ENCODE assay signal across 8 cellular contexts in the genomic region with DNA sequence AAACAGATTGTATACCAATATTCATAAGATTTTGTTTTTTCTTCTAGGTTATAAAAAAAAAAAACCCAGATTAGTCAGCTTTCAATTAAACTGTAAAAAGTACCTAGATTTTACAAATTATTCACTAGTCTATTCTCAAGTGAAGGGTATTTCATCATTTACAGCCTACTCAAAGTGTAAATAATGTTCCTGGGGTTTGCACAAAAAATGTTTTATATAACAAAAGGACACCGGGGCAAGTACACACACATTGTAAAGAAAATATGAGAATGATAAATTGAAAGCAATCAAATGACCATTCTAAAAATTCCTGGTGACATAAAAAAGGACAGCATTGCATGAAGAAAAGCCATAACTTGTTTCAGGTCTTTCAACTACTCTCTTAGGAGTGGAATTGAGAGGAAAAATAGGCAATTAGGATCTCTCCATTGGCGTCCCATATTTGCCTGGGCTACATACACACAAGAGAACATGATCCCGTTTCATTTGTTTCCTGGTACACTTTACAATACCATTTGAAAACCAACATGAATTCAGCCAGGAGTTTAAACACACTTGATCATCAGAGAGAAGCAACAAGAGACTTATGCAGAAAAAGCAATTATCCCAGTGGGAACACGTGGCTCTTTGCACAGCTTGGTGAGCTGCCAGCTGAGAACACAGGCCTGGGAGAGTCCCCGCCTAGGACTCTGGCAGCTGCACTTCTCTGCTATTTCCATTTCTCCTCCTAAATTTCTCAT.
DNase-seq lines count a peak whose midpoint lies in the region; ATAC-seq and TF ChIP-seq lines count a peak whose summit lies in the region.

No MANE protein-coding gene starts in this region.

- no peaks in the 10 kb centered on the region for H3K9me2 ChIP-seq in GM23338 (ENCODE audit: insufficient read depth)
- H3K9me2 ChIP-seq in OCI-LY7 (ENCODE audit: insufficient read depth, low read length): no peaks in the 10 kb centered on the region

- H2AFZ ChIP-seq in GM23338: no peak overlapping the region
- H2AFZ ChIP-seq in OCI-LY7 (ENCODE audit: low read length): no peak overlapping the region

- no TSS peak for BruUV-seq in OCI-LY7 (replicated peaks; lab: Mats Ljungman, UMichigan)

- CTCF ChIA-PET in OCI-LY7 (lab: Charles Lee; ENCODE audit: unreplicated experiment): no interaction called here

- H3K4me1 ChIP-seq in GM23338 (ENCODE audit: insufficient read depth) (peaks cover 30% of the 10 kb centered on the region), OCI-LY7 (ENCODE audit: insufficient read depth, low read length, poor library complexity, severe bottlenecking) (no peaks in the 10 kb centered on the region)

- H3K27me3 Mint-ChIP-seq in GM23338 (ENCODE audit: insufficient read depth, low read depth, poor library complexity): no peaks in the 10 kb centered on the region

- H3K36me3 ChIP-seq in GM23338 (ENCODE audit: insufficient read depth): no peaks in the 10 kb centered on the region
- H3K36me3 ChIP-seq in OCI-LY7 (ENCODE audit: insufficient read depth, low read length): no peaks in the 10 kb centered on the region

- H3K4me3 Mint-ChIP-seq in GM23338: no peak overlapping the region

- H3K4me3 ChIP-seq in GM23338 (no peak overlapping the region), retinal pigment epithelial cell (ENCODE audit: low read length) (no peak overlapping the region), OCI-LY7 (ENCODE audit: low read depth, low read length, poor library complexity, severe bottlenecking) (no peak overlapping the region)

- H3K27ac ChIP-seq in GM23338 (ENCODE audit: low read depth): no peak overlapping the region
- H3K27ac ChIP-seq in OCI-LY7 (ENCODE audit: low read depth, low read length, poor library complexity, severe bottlenecking): no peak overlapping the region

- no peaks in the 10 kb centered on the region for H3K27me3 ChIP-seq in GM23338 (ENCODE audit: insufficient read depth)

- H3K79me2 ChIP-seq in GM23338 (replicated peaks; ENCODE audit: insufficient read depth) (no peaks in the 10 kb centered on the region), OCI-LY7 (ENCODE audit: insufficient read depth, low read depth, low read length) (no peaks in the 10 kb centered on the region)

- H3K4me1 Mint-ChIP-seq in GM23338: peaks cover 46% of the 10 kb centered on the region

- H3K9me3 ChIP-seq in OCI-LY7 (ENCODE audit: low read length): no peaks in the 10 kb centered on the region

- DNase-seq in GM23338 (ENCODE audit: low spot score) (peak; percentile 8), NCI-H82 (lab: John Stamatoyannopoulos, UW) (peak; percentile 87), foreskin melanocyte (peak; percentile 52), retinal pigment epithelial cell (ENCODE audit: low read depth) (peak; percentile 33), HCEC 1CT (no peak), OCI-LY7 (ENCODE audit: low spot score) (no peak)
- DNase-seq in stimulated activated CD4-positive, alpha-beta T cell treated with anti-CD3 and anti-CD28 coated beads, Interleukin-15, amount 100 ng/mL, for 24 hours: no peak

- intact Hi-C loops in OCI-LY7 (cut with micrococcal nuclease; ENCODE audit: unreplicated experiment): no loop called here

- no peaks in the 10 kb centered on the region for H3F3A ChIP-seq in GM23338 (replicated peaks; ENCODE audit: low read depth)

- no peaks in the 10 kb centered on the region for H4K20me1 ChIP-seq in GM23338 (replicated peaks; ENCODE audit: insufficient read depth)
- H4K20me1 ChIP-seq in OCI-LY7 (ENCODE audit: insufficient read depth, low read length): no peaks in the 10 kb centered on the region

- POLR2A ChIA-PET in OCI-LY7 (lab: Charles Lee): interaction anchor here (1.1 to 1.6 kb wide), 2 partner anchors 9 to 45 kb away, joined by 3 to 4 read pairs; no protein-coding TSS in a partner anchor

- peak overlapping the region; percentile 36; the same call in 1 of the 2 replicates for H3K27ac Mint-ChIP-seq in GM23338

- H3K36me3 Mint-ChIP-seq in GM23338 (ENCODE audit: low read depth): no peaks in the 10 kb centered on the region

- no peak for TF ChIP-seq CTCF in GM23338 (conservative IDR thresholded peaks at IDR 0.05; ENCODE audit: low read depth in 2 of 2)
- no peak for TF ChIP-seq CTCF in retinal pigment epithelial cell (conservative IDR thresholded peaks at IDR 0.05; ENCODE audit: low read depth, low read length)
- no peak for TF ChIP-seq CTCF in OCI-LY7 (conservative IDR thresholded peaks at IDR 0.05; ENCODE audit: low read length)

- no peak overlapping the region for H3K4me2 ChIP-seq in GM23338
- H3K4me2 ChIP-seq in OCI-LY7 (ENCODE audit: low read length): no peak overlapping the region

- peak; percentile 77 for ATAC-seq in GM23338
- ATAC-seq in HG03025 (IDR thresholded peaks at IDR 0.05; ENCODE audit: low FRiP score, unreplicated experiment): no peak

- no peaks in the 10 kb centered on the region for H3K9me3 Mint-ChIP-seq in GM23338

TF ChIP-seq in GM23338, 12 proteins besides CTCF, POLR2A, EP300 and RAD21:
- TF ChIP-seq ZNF331 (CRISPR knock-in tag; IDR thresholded peaks at IDR 0.05; ENCODE audit: low read depth) (no peak), ZNF114 (CRISPR knock-in tag; IDR thresholded peaks at IDR 0.05) (no peak), NANOG (IDR thresholded peaks at IDR 0.05; ENCODE audit: borderline replicate concordance) (no peak), EZH2 (IDR thresholded peaks at IDR 0.05; ENCODE audit: low read depth, unreplicated experiment) (no peak), POLR2AphosphoS5 (IDR thresholded peaks at IDR 0.05; ENCODE audit: low read depth) (no peak), CREB1 (CRISPR knock-in tag; IDR thresholded peaks at IDR 0.05; ENCODE audit: low read depth) (no peak), STAT1 (IDR thresholded peaks at IDR 0.05; ENCODE audit: unreplicated experiment) (no peak), EZH2phosphoT487 (IDR thresholded peaks at IDR 0.05; ENCODE audit: unreplicated experiment) (no peak)
- TF ChIP-seq, protein P1, sequence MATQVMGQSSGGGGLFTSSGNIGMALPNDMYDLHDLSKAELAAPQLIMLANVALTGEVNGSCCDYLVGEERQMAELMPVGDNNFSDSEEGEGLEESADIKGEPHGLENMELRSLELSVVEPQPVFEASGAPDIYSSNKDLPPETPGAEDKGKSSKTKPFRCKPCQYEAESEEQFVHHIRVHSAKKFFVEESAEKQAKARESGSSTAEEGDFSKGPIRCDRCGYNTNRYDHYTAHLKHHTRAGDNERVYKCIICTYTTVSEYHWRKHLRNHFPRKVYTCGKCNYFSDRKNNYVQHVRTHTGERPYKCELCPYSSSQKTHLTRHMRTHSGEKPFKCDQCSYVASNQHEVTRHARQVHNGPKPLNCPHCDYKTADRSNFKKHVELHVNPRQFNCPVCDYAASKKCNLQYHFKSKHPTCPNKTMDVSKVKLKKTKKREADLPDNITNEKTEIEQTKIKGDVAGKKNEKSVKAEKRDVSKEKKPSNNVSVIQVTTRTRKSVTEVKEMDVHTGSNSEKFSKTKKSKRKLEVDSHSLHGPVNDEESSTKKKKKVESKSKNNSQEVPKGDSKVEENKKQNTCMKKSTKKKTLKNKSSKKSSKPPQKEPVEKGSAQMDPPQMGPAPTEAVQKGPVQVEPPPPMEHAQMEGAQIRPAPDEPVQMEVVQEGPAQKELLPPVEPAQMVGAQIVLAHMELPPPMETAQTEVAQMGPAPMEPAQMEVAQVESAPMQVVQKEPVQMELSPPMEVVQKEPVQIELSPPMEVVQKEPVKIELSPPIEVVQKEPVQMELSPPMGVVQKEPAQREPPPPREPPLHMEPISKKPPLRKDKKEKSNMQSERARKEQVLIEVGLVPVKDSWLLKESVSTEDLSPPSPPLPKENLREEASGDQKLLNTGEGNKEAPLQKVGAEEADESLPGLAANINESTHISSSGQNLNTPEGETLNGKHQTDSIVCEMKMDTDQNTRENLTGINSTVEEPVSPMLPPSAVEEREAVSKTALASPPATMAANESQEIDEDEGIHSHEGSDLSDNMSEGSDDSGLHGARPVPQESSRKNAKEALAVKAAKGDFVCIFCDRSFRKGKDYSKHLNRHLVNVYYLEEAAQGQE (IDR thresholded peaks at IDR 0.05; ENCODE audit: unreplicated experiment): no peak
- TF ChIP-seq, protein P2, sequence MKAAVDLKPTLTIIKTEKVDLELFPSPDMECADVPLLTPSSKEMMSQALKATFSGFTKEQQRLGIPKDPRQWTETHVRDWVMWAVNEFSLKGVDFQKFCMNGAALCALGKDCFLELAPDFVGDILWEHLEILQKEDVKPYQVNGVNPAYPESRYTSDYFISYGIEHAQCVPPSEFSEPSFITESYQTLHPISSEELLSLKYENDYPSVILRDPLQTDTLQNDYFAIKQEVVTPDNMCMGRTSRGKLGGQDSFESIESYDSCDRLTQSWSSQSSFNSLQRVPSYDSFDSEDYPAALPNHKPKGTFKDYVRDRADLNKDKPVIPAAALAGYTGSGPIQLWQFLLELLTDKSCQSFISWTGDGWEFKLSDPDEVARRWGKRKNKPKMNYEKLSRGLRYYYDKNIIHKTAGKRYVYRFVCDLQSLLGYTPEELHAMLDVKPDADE (IDR thresholded peaks at IDR 0.05): no peak

Comparison
In these comparisons a context has a peak if more than half of its experiments do, and no peak if none do; other contexts are left out.
1. DNase-seq: peak in GM23338 (single experiment), NCI-H82 (single experiment), foreskin melanocyte (single experiment) and retinal pigment epithelial cell (single experiment); none in HCEC 1CT (single experiment), stimulated activated CD4-positive, alpha-beta T cell treated with anti-CD3 and anti-CD28 coated beads, Interleukin-15, amount 100 ng/mL, for 24 hours (single experiment) and OCI-LY7 (single experiment).